In the genomic region with DNA sequence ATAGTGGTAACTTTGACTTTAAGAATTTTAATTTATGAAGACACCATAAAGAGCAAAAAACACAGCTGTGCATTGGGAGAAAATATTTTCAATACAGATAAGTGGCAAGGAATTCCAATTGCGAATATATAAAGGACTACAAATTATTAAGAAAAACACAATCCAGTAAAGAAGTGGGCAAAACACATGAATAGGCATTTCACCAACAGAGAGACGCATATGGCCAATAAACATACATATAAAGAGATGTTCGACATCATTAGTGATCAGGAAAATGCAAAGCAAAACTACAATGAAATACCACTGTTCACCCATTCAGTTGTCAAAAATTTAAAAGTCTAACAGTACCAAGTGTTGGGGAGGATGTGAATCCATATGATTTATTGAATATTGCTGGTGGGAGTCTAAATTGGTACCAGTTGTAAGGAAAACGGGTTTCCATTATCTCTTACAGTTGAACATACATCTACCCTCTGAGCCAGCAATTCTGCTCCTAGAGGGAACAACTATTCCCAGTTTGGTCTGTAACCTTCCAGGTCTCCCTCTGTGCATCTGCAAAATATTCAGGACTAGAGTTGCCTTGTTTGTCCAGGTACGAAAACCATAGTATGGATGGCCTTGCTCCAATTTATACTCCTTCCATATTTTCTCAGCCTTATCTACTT, we compare ENCODE assay signal across 33 cellular contexts. TPM values are rescaled to one million over a fixed set of nuclear protein-coding genes. Genes with fewer than 3 reads are reported as not detected.
"Had no signal": no experiment of that assay in that cellular context is flagged by ENCODE, and none has a peak within 500 bp of the region (broad histone marks: within the 10 kb centered on the region; RNA-seq: fewer than 3 reads in every experiment).

No MANE protein-coding gene starts in this region.

- H3K9me3 ChIP-seq: suprapubic skin, testis, thoracic aorta, thyroid gland, tibial artery, tibial nerve, transverse colon, upper lobe of left lung, upper lobe of right lung, uterus, vagina had no signal

- H3K36me3 ChIP-seq: stomach, suprapubic skin, thoracic aorta, thyroid gland, tibial artery, tibial nerve, transverse colon, upper lobe of left lung, upper lobe of right lung, uterus, vagina had no signal

- H3K4me1 ChIP-seq: testis, uterus had no signal

- H3K4me3 Mint-ChIP-seq: stimulated activated effector memory CD8-positive, alpha-beta T cell treated with anti-CD3 and anti-CD28 coated beads, Interleukin-12 subunit alpha, Interleukin-12 subunit beta, amount 100 ng/mL, for 72 hours; stimulated activated memory B cell treated with anti-CD40 and anti-IgM and Interleukin-4, amounts not matched to agents 10 μg/mL and 1 μg/mL and 100 μg/mL, for 72 hours; stimulated activated naive B cell treated with anti-CD40 and anti-IgM and Interleukin-4, amounts not matched to agents 10 μg/mL and 1 μg/mL and 100 μg/mL, for 72 hours; stimulated activated naive CD8-positive, alpha-beta T cell treated with anti-CD3 and anti-CD28 coated beads, Interleukin-15, Interleukin-2, amounts not matched to agents 100 ng/mL and 50 ng/mL, for 24 hours; type B pancreatic cell had no signal

- H3K27me3 ChIP-seq: suprapubic skin, testis, thyroid gland, tibial artery, tibial nerve, transverse colon, upper lobe of left lung, upper lobe of right lung, uterus, vagina had no signal

- H3K9me3 Mint-ChIP-seq: stimulated activated effector memory CD8-positive, alpha-beta T cell treated with anti-CD3 and anti-CD28 coated beads, Interleukin-12 subunit alpha, Interleukin-12 subunit beta, amount 100 ng/mL, for 72 hours; stimulated activated memory B cell treated with anti-CD40 and anti-IgM and Interleukin-4, amounts not matched to agents 10 μg/mL and 1 μg/mL and 100 μg/mL, for 72 hours; stimulated activated naive CD8-positive, alpha-beta T cell treated with anti-CD3 and anti-CD28 coated beads, Interleukin-15, amount 100 ng/mL, for 72 hours; stimulated activated naive CD8-positive, alpha-beta T cell treated with anti-CD3 and anti-CD28 coated beads, Interleukin-15, Interleukin-2, amounts not matched to agents 100 ng/mL and 50 ng/mL, for 24 hours had no signal

- ATAC-seq: stimulated activated effector memory CD8-positive, alpha-beta T cell treated with anti-CD3 and anti-CD28 coated beads, Interleukin-12 subunit alpha, Interleukin-12 subunit beta, amount 100 ng/mL, for 72 hours; stimulated activated memory B cell treated with anti-CD40 and anti-IgM and Interleukin-4, amounts not matched to agents 10 μg/mL and 1 μg/mL and 100 μg/mL, for 72 hours; stimulated activated naive B cell treated with anti-CD40 and anti-IgM and Interleukin-4, amounts not matched to agents 10 μg/mL and 1 μg/mL and 100 μg/mL, for 72 hours; stimulated activated naive CD8-positive, alpha-beta T cell treated with anti-CD3 and anti-CD28 coated beads, Interleukin-15, amount 100 ng/mL, for 72 hours; stimulated activated naive CD8-positive, alpha-beta T cell treated with anti-CD3 and anti-CD28 coated beads, Interleukin-15, Interleukin-2, amounts not matched to agents 100 U/mL and 50 U/mL, for 24 hours; upper lobe of right lung had no signal

- H3K4me3 ChIP-seq: stomach, suprapubic skin, testis, thoracic aorta, thyroid gland, tibial nerve, transverse colon, upper lobe of left lung, upper lobe of right lung, uterus had no signal

- H3K36me3 Mint-ChIP-seq: stimulated activated effector memory CD8-positive, alpha-beta T cell treated with anti-CD3 and anti-CD28 coated beads, Interleukin-12 subunit alpha, Interleukin-12 subunit beta, amount 100 ng/mL, for 72 hours; stimulated activated memory B cell treated with anti-CD40 and anti-IgM and Interleukin-4, amounts not matched to agents 10 μg/mL and 1 μg/mL and 100 μg/mL, for 72 hours; stimulated activated naive B cell treated with anti-CD40 and anti-IgM and Interleukin-4, amounts not matched to agents 10 μg/mL and 1 μg/mL and 100 μg/mL, for 72 hours; type B pancreatic cell had no signal

- FAIRE-seq: urothelium cell line had no signal

- H3K27ac Mint-ChIP-seq: stimulated activated effector memory CD8-positive, alpha-beta T cell treated with anti-CD3 and anti-CD28 coated beads, Interleukin-12 subunit alpha, Interleukin-12 subunit beta, amount 100 ng/mL, for 72 hours; stimulated activated memory B cell treated with anti-CD40 and anti-IgM and Interleukin-4, amounts not matched to agents 10 μg/mL and 1 μg/mL and 100 μg/mL, for 72 hours; stimulated activated naive B cell treated with anti-CD40 and anti-IgM and Interleukin-4, amounts not matched to agents 10 μg/mL and 1 μg/mL and 100 μg/mL, for 72 hours; stimulated activated naive CD8-positive, alpha-beta T cell treated with anti-CD3 and anti-CD28 coated beads, Interleukin-15, amount 100 ng/mL, for 72 hours; stimulated activated naive CD8-positive, alpha-beta T cell treated with anti-CD3 and anti-CD28 coated beads, Interleukin-15, Interleukin-2, amounts not matched to agents 100 ng/mL and 50 ng/mL, for 24 hours; type B pancreatic cell had no signal

- DNase-seq: stimulated activated CD4-positive, alpha-beta T cell treated with anti-CD3 and anti-CD28 coated beads, Interleukin-2, amount 100 ng/mL, for 48 hours; stimulated activated CD4-positive, alpha-beta T cell treated with anti-CD3 and anti-CD28 coated beads, Interleukin-4, amount 100 ng/mL, for 1 hour; stimulated activated CD4-positive, alpha-beta T cell treated with anti-CD3 and anti-CD28 coated beads, Interleukin-4, amount 100 ng/mL, for 24 hours; stimulated activated CD4-positive, alpha-beta T cell treated with anti-CD3 and anti-CD28 coated beads, Interleukin-4, amount 100 ng/mL, for 4 hours; stimulated activated CD8-positive, alpha-beta memory T cell treated with anti-CD3 and anti-CD28 coated beads, Interleukin-4, amount 100 ng/mL, for 48 hours; stimulated activated naive B cell treated with anti-CD40 and anti-IgM and Interleukin-4, amounts not matched to agents 10 μg/mL and 1 μg/mL and 100 μg/mL, for 72 hours; stimulated activated naive CD4-positive, alpha-beta T cell; stimulated activated naive CD4-positive, alpha-beta T cell treated with Interleukin-2 at 50 U/mL for 16 hours; stimulated activated naive CD8-positive, alpha-beta T cell treated with anti-CD3 and anti-CD28 coated beads, Interleukin-15, amount 100 ng/mL, for 72 hours; stimulated activated naive CD8-positive, alpha-beta T cell treated with anti-CD3 and anti-CD28 coated beads, Interleukin-15, Interleukin-2, amounts not matched to agents 100 U/mL and 50 U/mL, for 24 hours; stomach; substantia nigra; testis; thyroid gland; tibial artery; transverse colon; trophoblast cell; upper lobe of left lung; upper lobe of right lung; uterus had no signal

- H3K27ac ChIP-seq: stomach, suprapubic skin, testis, thoracic aorta, thyroid gland, tibial nerve, transverse colon, upper lobe of left lung, upper lobe of right lung, uterus, vagina had no signal

- H3K27me3 Mint-ChIP-seq: stimulated activated memory B cell treated with anti-CD40 and anti-IgM and Interleukin-4, amounts not matched to agents 10 μg/mL and 1 μg/mL and 100 μg/mL, for 72 hours; stimulated activated naive B cell treated with anti-CD40 and anti-IgM and Interleukin-4, amounts not matched to agents 10 μg/mL and 1 μg/mL and 100 μg/mL, for 72 hours; stimulated activated naive CD8-positive, alpha-beta T cell treated with anti-CD3 and anti-CD28 coated beads, Interleukin-15, amount 100 ng/mL, for 72 hours; stimulated activated naive CD8-positive, alpha-beta T cell treated with anti-CD3 and anti-CD28 coated beads, Interleukin-15, Interleukin-2, amounts not matched to agents 100 ng/mL and 50 ng/mL, for 24 hours had no signal

RNA-seq across cellular contexts. Expression of a gene that starts 27.5 kb away (rescaled TPM):
- total RNA-seq: stomach, subcutaneous adipose tissue, suprapubic skin, temporal lobe, thoracic aorta, thyroid gland, tibial nerve, transverse colon, upper lobe of right lung, ureter, urinary bladder, uterus, vagina had no signal
- polyA plus RNA-seq: stomach, urinary bladder had no signal
